In genomic region chr22:42080287-42080686, GRCh38 we compare ENCODE assay signal across 8 cellular contexts. TPM values are rescaled to one million over a fixed set of nuclear protein-coding genes. Genes with fewer than 3 reads are reported as not detected.
DNase-seq lines count a peak whose midpoint lies in the region; ATAC-seq, FAIRE-seq and TF ChIP-seq lines count a peak whose summit lies in the region.

No MANE protein-coding gene starts in this region.

- peaks cover 0 to 6% (median 0%) of the 10 kb centered on the region in 11 experiments; a peak in 6 of 22 replicates for H3K9me3 ChIP-seq in BLaER1 treated with 17β-estradiol and CSF1 and Interleukin-3, amounts not matched to agents 10 nM and 100 nM (replicated peaks in 1 of 11)
- H3K9me3 ChIP-seq in HUES48 (ENCODE audit: control insufficient read depth, insufficient read depth, low read length) (no peaks in the 10 kb centered on the region), gastroesophageal sphincter (no peaks in the 10 kb centered on the region), neuron (ENCODE audit: low read length) (no peaks in the 10 kb centered on the region)

- no peak for TF ChIP-seq EP300 in gastroesophageal sphincter (IDR thresholded peaks at IDR 0.05)

- WGBS in gastroesophageal sphincter (ENCODE audit: low coverage in 1 of 2), 2 donors, result 0 to 10% methylated on average over 14 of the region's 14 CpGs

- H3K27me3 ChIP-seq in BLaER1 treated with 17β-estradiol and CSF1 and Interleukin-3, amounts not matched to agents 10 nM and 100 nM, result no peaks in the 10 kb centered on the region
- H3K27me3 ChIP-seq in HUES48 (ENCODE audit: control insufficient read depth, insufficient read depth, low read length) (no peaks in the 10 kb centered on the region), gastroesophageal sphincter (no peaks in the 10 kb centered on the region), neuron (ENCODE audit: insufficient read depth, low read length) (no peaks in the 10 kb centered on the region)

- peak overlapping the region; percentile 60 to 77 (median 70) for H3K4me3 ChIP-seq in BLaER1 treated with 17β-estradiol and CSF1 and Interleukin-3, amounts not matched to agents 10 nM and 100 nM
- H3K4me3 ChIP-seq in HUES48 (ENCODE audit: low read depth, low read length), result peak overlapping the region; percentile 84
- peak overlapping the region; percentile 36 to 70 for H3K4me3 ChIP-seq in gastroesophageal sphincter
- H3K4me3 ChIP-seq in neuron (ENCODE audit: low read length), result peak overlapping the region; percentile 89

- ATAC-seq in gastroesophageal sphincter, result no peak
- ATAC-seq in HG03520 (IDR thresholded peaks at IDR 0.05; ENCODE audit: unreplicated experiment), result no peak
- no peak for ATAC-seq in HG02763 (IDR thresholded peaks at IDR 0.05; ENCODE audit: unreplicated experiment)

- DNase-seq in activated CD8-positive, alpha-beta memory T cell treated with anti-CD3 and anti-CD28 coated beads, Interleukin-2, amount 50 U/mL, for 48 hours, result peak; percentile 50
- no peak for DNase-seq in D721Med (ENCODE audit: insufficient read length, low spot score)

- peak overlapping the region; percentile 85 to 94 (median 92) for H3K9ac ChIP-seq in BLaER1 treated with 17β-estradiol and CSF1 and Interleukin-3, amounts not matched to agents 10 nM and 100 nM
- H3K9ac ChIP-seq in HUES48 (ENCODE audit: low read depth, low read length), result no peak overlapping the region

- TF ChIP-seq CTCF in gastroesophageal sphincter (IDR thresholded peaks at IDR 0.05) (no peak), D721Med (IDR thresholded peaks at IDR 0.05; ENCODE audit: insufficient read depth, missing control alignments) (no peak)

- H3K4me2 ChIP-seq in BLaER1 treated with 17β-estradiol and CSF1 and Interleukin-3, amounts not matched to agents 10 nM and 100 nM, result peak overlapping the region; percentile 73 to 98 (median 94)

- H4K20me1 ChIP-seq in BLaER1 treated with 17β-estradiol and CSF1 and Interleukin-3, amounts not matched to agents 10 nM and 100 nM, result peaks cover 0 to 13% (median 3%) of the 10 kb centered on the region in 11 experiments; a peak in 6 of 22 replicates

- FAIRE-seq in D721Med (lab: Jason Lieb, UNC), result no peak

- peaks cover 34 to 48% (median 40%) of the 10 kb centered on the region in 11 experiments for H3K36me3 ChIP-seq in BLaER1 treated with 17β-estradiol and CSF1 and Interleukin-3, amounts not matched to agents 10 nM and 100 nM
- peaks cover 34% of the 10 kb centered on the region for H3K36me3 ChIP-seq in HUES48 (ENCODE audit: control insufficient read depth, insufficient read depth, low read length)
- peaks cover 0 to 65% of the 10 kb centered on the region in 2 donors for H3K36me3 ChIP-seq in gastroesophageal sphincter
- H3K36me3 ChIP-seq in neuron (ENCODE audit: insufficient read depth, low read length), result peaks cover 33% of the 10 kb centered on the region

- no peak for TF ChIP-seq POLR2A in gastroesophageal sphincter (IDR thresholded peaks at IDR 0.05)

- H2AFZ ChIP-seq in neuron (ENCODE audit: low read depth, low read length), result peak overlapping the region; percentile 84

- peaks cover 45 to 61% (median 51%) of the 10 kb centered on the region in 10 experiments for H3K4me1 ChIP-seq in BLaER1 treated with 17β-estradiol and CSF1 and Interleukin-3, amounts not matched to agents 10 nM and 100 nM
- H3K4me1 ChIP-seq in HUES48 (ENCODE audit: control insufficient read depth, insufficient read depth, low read length) (peaks cover 7% of the 10 kb centered on the region; the same call in 1 of the 2 replicates), gastroesophageal sphincter (peaks cover 5 to 68% (median 22%) of the 10 kb centered on the region in 3 donors), neuron (ENCODE audit: insufficient read depth, low read length) (peaks cover 15% of the 10 kb centered on the region)

- H3K27ac ChIP-seq in BLaER1 treated with 17β-estradiol and CSF1 and Interleukin-3, amounts not matched to agents 10 nM and 100 nM, result peak overlapping the region; percentile 87 to 97 (median 93)
- no peak overlapping the region for H3K27ac ChIP-seq in HUES48 (ENCODE audit: low read depth, low read length)
- peak overlapping the region; percentile 93 to 99 (median 98) for H3K27ac ChIP-seq in gastroesophageal sphincter

RNA-seq across cellular contexts. Expression of gene SMDT1, which starts 0.8 kb away (rescaled TPM):
- 10 to 100 TPM in 3 of 4 donors, 1 to 10 TPM in 1; 8.6 to 22.4 (median 19.4) TPM for total RNA-seq in gastroesophageal sphincter

RNA-seq across cellular contexts. Expression of gene PHETA2, which starts 6.2 kb away (rescaled TPM):
- total RNA-seq in gastroesophageal sphincter, result 10 to 100 TPM; 19.1 to 32.1 (median 21.1) TPM

RNA-seq across cellular contexts. Expression of gene NAGA, which starts 9.7 kb away (rescaled TPM):
- total RNA-seq in gastroesophageal sphincter, result 10 to 100 TPM; 21.9 to 35.0 (median 33.0) TPM

RNA-seq across cellular contexts. Expression of gene NDUFA6, which starts 10.3 kb away (rescaled TPM):
- total RNA-seq in gastroesophageal sphincter, result 100 to 1,000 TPM in 1 of 4 donors, 10 to 100 TPM in 3; 59.8 to 102 (median 89.9) TPM

RNA-seq across cellular contexts. Expression of gene CYP2D6, which starts 50.3 kb away (rescaled TPM):
- total RNA-seq in gastroesophageal sphincter, result 1 to 10 TPM in 1 of 4 donors, under 1 TPM in 2, not detected in 1; 0.23 to 2.3 (median 0.40) TPM
